In the genomic region with DNA sequence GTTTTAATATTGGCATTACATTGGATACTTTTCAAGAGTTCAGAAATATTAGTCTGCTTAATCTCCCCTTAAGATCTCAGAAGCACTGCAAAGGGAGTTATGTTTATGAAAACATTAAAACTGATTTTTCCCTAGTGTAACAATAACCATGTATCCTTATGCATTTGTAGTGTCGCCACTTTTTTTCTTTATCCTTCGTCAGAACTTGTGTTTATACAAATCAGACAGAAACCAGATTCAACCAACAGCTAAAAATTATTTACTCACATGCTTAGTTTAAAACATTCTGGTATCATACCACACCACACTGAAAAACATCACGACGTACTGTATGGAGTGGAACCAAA, we compare ENCODE assay signal across 8 cellular contexts. TPM values are rescaled to one million over a fixed set of nuclear protein-coding genes. Genes with fewer than 3 reads are reported as not detected.
A peak's percentile ranks its signal among the peaks of the same experiment; 100 is the strongest.
DNase-seq lines count a peak whose midpoint lies in the region; ATAC-seq and TF ChIP-seq lines count a peak whose summit lies in the region.

No MANE protein-coding gene starts in this region.

- H3K27ac Mint-ChIP-seq in stimulated activated naive CD8-positive, alpha-beta T cell treated with anti-CD3 and anti-CD28 coated beads, Interleukin-15, Interleukin-2, amounts not matched to agents 100 ng/mL and 50 ng/mL, for 24 hours, result peak overlapping the region; percentile 94
- peak overlapping the region; percentile 73 for H3K27ac Mint-ChIP-seq in MCF 10A (ENCODE audit: low read depth, unreplicated experiment)

- TSS peak; percentile 46 for BruUV-seq in MCF 10A (replicated peaks; lab: Mats Ljungman, UMichigan)

- peaks cover 36% of the 10 kb centered on the region for H3K4me1 Mint-ChIP-seq in stimulated activated naive CD8-positive, alpha-beta T cell treated with anti-CD3 and anti-CD28 coated beads, Interleukin-15, Interleukin-2, amounts not matched to agents 100 ng/mL and 50 ng/mL, for 24 hours (ENCODE audit: low read depth)
- H3K4me1 Mint-ChIP-seq in MCF 10A (ENCODE audit: insufficient read depth, unreplicated experiment), result peaks cover 25% of the 10 kb centered on the region

- H3K27me3 ChIP-seq in mucosa of rectum (ENCODE audit: control insufficient read depth in 2 of 2, insufficient read depth in 2 of 2, low read length in 2 of 2) (no peaks in the 10 kb centered on the region), aorta (ENCODE audit: control insufficient read depth in 1 of 2, insufficient read depth in 2 of 2, low read length in 1 of 2) (no peaks in the 10 kb centered on the region)

- H3K9me3 Mint-ChIP-seq in stimulated activated naive CD8-positive, alpha-beta T cell treated with anti-CD3 and anti-CD28 coated beads, Interleukin-15, Interleukin-2, amounts not matched to agents 100 ng/mL and 50 ng/mL, for 24 hours, result no peaks in the 10 kb centered on the region
- H3K9me3 Mint-ChIP-seq in MCF 10A (ENCODE audit: unreplicated experiment), result no peaks in the 10 kb centered on the region

- WGBS in aorta, 2 donors, result 1 to 2% methylated on average over 4 of the region's 4 CpGs

- peak overlapping the region in 1 of 2 donors; percentile 93 for H3K9ac ChIP-seq in mucosa of rectum (ENCODE audit: low read depth in 1 of 2, low read length in 2 of 2)

- TF ChIP-seq CTCF in MCF 10A (IDR thresholded peaks at IDR 0.05; ENCODE audit: unreplicated experiment), result no peak

- ATAC-seq in stimulated activated naive CD8-positive, alpha-beta T cell treated with anti-CD3 and anti-CD28 coated beads, Interleukin-15, Interleukin-2, amounts not matched to agents 100 U/mL and 50 U/mL, for 24 hours, result no peak
- ATAC-seq in aorta (ENCODE audit: low FRiP score) (no peak), HG03045 (IDR thresholded peaks at IDR 0.05; ENCODE audit: unreplicated experiment) (no peak)

- H3K4me1 ChIP-seq in mucosa of rectum (ENCODE audit: control insufficient read depth in 2 of 2, insufficient read depth in 2 of 2, low read length in 2 of 2), result peaks cover 6 to 9% of the 10 kb centered on the region in 2 donors
- H3K4me1 ChIP-seq in aorta (ENCODE audit: control insufficient read depth in 1 of 2, insufficient read depth in 2 of 2, low read length in 2 of 2), result peaks cover 0 to 9% of the 10 kb centered on the region in 2 donors

- POLR2A ChIA-PET in MCF 10A (lab: Yijun Ruan, JAX), result interaction anchor here (0.6 to 6.8 kb wide), 20 partner anchors 9 to 596 kb away, joined by 3 to 72 read pairs (median 5); a partner anchor contains a TSS

- H3K9me3 ChIP-seq in mucosa of rectum (ENCODE audit: control insufficient read depth in 2 of 2, low read length in 2 of 2) (no peaks in the 10 kb centered on the region), aorta (ENCODE audit: control insufficient read depth, low read length) (no peaks in the 10 kb centered on the region)

- CTCF ChIA-PET in MCF 10A (lab: Yijun Ruan, JAX), result interaction anchor here (0.6 to 2.0 kb wide), 5 partner anchors 23 to 112 kb away, joined by 3 to 11 read pairs (median 5); no protein-coding TSS in a partner anchor

- H3K27ac ChIP-seq in mucosa of rectum (ENCODE audit: low read depth in 2 of 2, low read length in 2 of 2) (peak overlapping the region; percentile 54 to 88), aorta (ENCODE audit: low read depth in 1 of 2, low read length in 2 of 2) (no peak overlapping the region)

- peaks cover 14% of the 10 kb centered on the region for H3K27me3 Mint-ChIP-seq in stimulated activated naive CD8-positive, alpha-beta T cell treated with anti-CD3 and anti-CD28 coated beads, Interleukin-15, Interleukin-2, amounts not matched to agents 100 ng/mL and 50 ng/mL, for 24 hours
- no peaks in the 10 kb centered on the region for H3K27me3 Mint-ChIP-seq in MCF 10A (ENCODE audit: insufficient read depth, unreplicated experiment)

- H3K4me3 Mint-ChIP-seq in stimulated activated naive CD8-positive, alpha-beta T cell treated with anti-CD3 and anti-CD28 coated beads, Interleukin-15, Interleukin-2, amounts not matched to agents 100 ng/mL and 50 ng/mL, for 24 hours, result peak overlapping the region; percentile 91
- peak overlapping the region; percentile 82 for H3K4me3 Mint-ChIP-seq in MCF 10A (ENCODE audit: unreplicated experiment)

- no peak for DNase-seq in stimulated activated naive CD8-positive, alpha-beta T cell treated with anti-CD3 and anti-CD28 coated beads, Interleukin-15, Interleukin-2, amounts not matched to agents 100 U/mL and 50 U/mL, for 24 hours
- no peak for DNase-seq in MCF 10A (ENCODE audit: unreplicated experiment)
- no peak for DNase-seq in aorta
- DNase-seq in islet precursor cell, result no peak
- no peak for DNase-seq in GOT3 (lab: John Stamatoyannopoulos, UW)

- H3K36me3 Mint-ChIP-seq in stimulated activated naive CD8-positive, alpha-beta T cell treated with anti-CD3 and anti-CD28 coated beads, Interleukin-15, Interleukin-2, amounts not matched to agents 100 ng/mL and 50 ng/mL, for 24 hours (ENCODE audit: low read depth), result no peaks in the 10 kb centered on the region
- peaks cover 13% of the 10 kb centered on the region for H3K36me3 Mint-ChIP-seq in MCF 10A (ENCODE audit: insufficient read depth, unreplicated experiment)

- H3K4me3 ChIP-seq in mucosa of rectum (ENCODE audit: low read length in 2 of 2) (peak overlapping the region; percentile 87 to 90), aorta (ENCODE audit: low read length in 2 of 2) (peak overlapping the region; percentile 58 to 75)

- no peaks in the 10 kb centered on the region for H3K36me3 ChIP-seq in mucosa of rectum (ENCODE audit: control insufficient read depth in 2 of 2, insufficient read depth in 2 of 2, low read length in 2 of 2)
- H3K36me3 ChIP-seq in aorta (ENCODE audit: control insufficient read depth in 1 of 2, insufficient read depth in 2 of 2, low read length in 1 of 2), result no peaks in the 10 kb centered on the region

- intact Hi-C loops in MCF 10A (cut with micrococcal nuclease) (loop anchor here (1.0 to 10.0 kb wide), 2 partner anchors 46 to 100 kb away; a partner anchor contains a TSS), aorta (cut with DNase I) (loop anchor here in 1 of 2 donors (10.0 kb wide), 1 partner anchor 100 kb away; a partner anchor contains a TSS)

RNA-seq across cellular contexts. Expression of a gene that starts 1.3 kb away (rescaled TPM):
- total RNA-seq in MCF 10A (2022), result 60.4 and 66.9 TPM in 2 replicates
- total RNA-seq in aorta, result 10 to 100 TPM; 79.0 to 82.4 TPM
- 10 to 100 TPM; 30.3 to 38.7 TPM for polyA plus RNA-seq in aorta

Comparison
In these comparisons a context has a peak if more than half of its experiments do, and no peak if none do; other contexts are left out.
1. H3K27ac ChIP-seq: peak in mucosa of rectum (2 of 2); none in aorta (0 of 2).